In the genomic region with DNA sequence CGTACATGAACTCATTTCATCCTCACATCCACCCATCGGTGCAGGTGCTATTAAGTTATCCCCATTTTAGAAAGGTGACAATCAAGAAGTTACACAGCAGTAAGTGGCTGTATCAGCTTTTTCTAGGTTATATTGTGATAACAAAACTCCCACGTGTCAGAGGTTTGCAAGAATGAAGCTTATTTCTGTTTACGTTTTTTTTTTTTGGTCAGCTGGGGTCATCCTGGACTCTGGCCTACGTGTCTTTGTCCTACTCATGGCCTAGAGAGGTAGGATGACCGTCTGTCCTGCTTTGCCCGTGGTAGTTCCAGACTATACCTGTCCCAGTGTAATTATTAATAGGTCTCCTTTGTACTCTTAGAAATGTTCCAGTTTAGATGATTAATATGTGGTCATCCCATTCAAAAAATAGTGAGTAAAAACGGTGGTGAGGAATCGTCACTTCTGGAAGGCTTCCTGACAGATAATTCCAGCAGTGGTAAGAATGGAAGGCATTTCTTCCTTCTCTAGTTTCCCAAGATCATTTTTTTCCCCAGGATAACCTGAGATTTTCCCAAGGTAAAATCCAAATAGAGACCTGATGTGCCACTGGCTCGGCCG, we compare ENCODE assay signal across 17 cellular contexts.
"Had no signal": no experiment of that assay in that cellular context is flagged by ENCODE, and none has a peak within 500 bp of the region (broad histone marks: within the 10 kb centered on the region; RNA-seq: fewer than 3 reads in every experiment).

No MANE protein-coding gene starts in this region.

- H3K4me3 ChIP-seq: coronary artery, left lung, neural progenitor cell, thoracic aorta had no signal

- H2AFZ ChIP-seq: neural progenitor cell had no signal

- ATAC-seq: naive thymus-derived CD4-positive, alpha-beta T cell; sciatic nerve; stimulated activated effector memory CD8-positive, alpha-beta T cell treated with anti-CD3 and anti-CD28 coated beads, Interleukin-12 subunit alpha, Interleukin-12 subunit beta, amount 100 ng/mL, for 72 hours; T-cell had no signal

- H3K36me3 ChIP-seq: neural progenitor cell, thoracic aorta had no signal

- H3K27me3 ChIP-seq: left lung, neural progenitor cell had no signal

- DNase-seq: activated B cell treated with CpG ODN at 0.5 μM for 24 hours; activated CD4-positive, alpha-beta memory T cell treated with anti-CD3 and anti-CD28 coated beads for 36 hours; activated CD4-positive, alpha-beta T cell treated with anti-CD3 and anti-CD28 coated beads for 4 hours; activated T-cell treated with anti-CD3 and anti-CD28 coated beads for 4 hours; amniotic stem cell; central memory CD4-positive, alpha-beta T cell; hypothalamus; islet precursor cell; left lung; naive thymus-derived CD4-positive, alpha-beta T cell; stimulated activated CD4-positive, alpha-beta T cell treated with anti-CD3 and anti-CD28 coated beads, Interleukin-4, amount 100 ng/mL, for 24 hours; T-cell had no signal

- H3K4me2 ChIP-seq: neural progenitor cell had no signal

- H3K27ac ChIP-seq: coronary artery, neural progenitor cell, thoracic aorta had no signal

- H3K9me3 ChIP-seq: left lung, thoracic aorta had no signal

- H3K9ac ChIP-seq: neural progenitor cell had no signal
